Comparison of ENCODE assay signal across 8 cellular contexts in genomic region chr1:1890506-1891348, GRCh38. TPM values are rescaled to one million over a fixed set of nuclear protein-coding genes. Genes with fewer than 3 reads are reported as not detected.
A peak's percentile ranks its signal among the peaks of the same experiment; 100 is the strongest.
DNase-seq lines count a peak whose midpoint lies in the region; ATAC-seq and TF ChIP-seq lines count a peak whose summit lies in the region.

Gene GNB1, minus strand, starts transcription at chr1:1891087. Its CDS starts 65,634 bp downstream, at chr1:1825453.

- POLR2A ChIA-PET in naive thymus-derived CD8-positive, alpha-beta T cell (lab: Charles Lee) = interaction anchor here (1.2 to 2.3 kb wide), 8 partner anchors 11 to 260 kb away, joined by 4 to 25 read pairs (median 7); no protein-coding TSS in a partner anchor

- H3K9ac ChIP-seq in fibroblast of lung (ENCODE audit: insufficient read depth, low read length) = peak within 1 kb of the TSS; percentile 93

- H3K9me3 ChIP-seq in fibroblast of lung (ENCODE audit: control insufficient read depth, insufficient read depth, low read depth, low read length) = no peaks in the 10 kb centered on the region

- H2AFZ ChIP-seq in fibroblast of lung (ENCODE audit: low read length) = peak within 1 kb of the TSS; percentile 83

- H4K20me1 ChIP-seq in fibroblast of lung (ENCODE audit: control insufficient read depth, extremely low read depth, insufficient read depth, low read length) = peaks cover 8% of the 10 kb centered on the region

- peak within 1 kb of the TSS; percentile 89 to 99 (median 96) for H3K27ac Mint-ChIP-seq in naive thymus-derived CD8-positive, alpha-beta T cell
- H3K27ac Mint-ChIP-seq in stimulated activated memory B cell treated with anti-CD40 and anti-IgM and Interleukin-4, amounts not matched to agents 10 μg/mL and 1 μg/mL and 100 μg/mL, for 72 hours = peak within 1 kb of the TSS; percentile 89

- H3K4me3 ChIP-seq in fibroblast of lung (replicated peaks in 1 of 4; ENCODE audit: control extremely low read depth in 1 of 4, insufficient read depth in 1 of 4, low read depth in 3 of 4, low read length in 4 of 4) = peak within 1 kb of the TSS; percentile 67 to 91 (median 80)

- no peak for TF ChIP-seq CTCF in fibroblast of lung (conservative IDR thresholded peaks at IDR 0.05 in 1 of 2, IDR thresholded peaks at IDR 0.05 in 1 of 2; ENCODE audit: low read depth in 1 of 2, low read length in 2 of 2)

- H3K27me3 ChIP-seq in fibroblast of lung (ENCODE audit: control insufficient read depth, insufficient read depth, low read length) = peaks cover 2% of the 10 kb centered on the region

- peaks cover 2% of the 10 kb centered on the region for H3K36me3 ChIP-seq in fibroblast of lung (ENCODE audit: control insufficient read depth, insufficient read depth, low read length)

- peak within 1 kb of the TSS; percentile 80 to 96 (median 93) for H3K4me3 Mint-ChIP-seq in naive thymus-derived CD8-positive, alpha-beta T cell
- H3K4me3 Mint-ChIP-seq in stimulated activated memory B cell treated with anti-CD40 and anti-IgM and Interleukin-4, amounts not matched to agents 10 μg/mL and 1 μg/mL and 100 μg/mL, for 72 hours = peak within 1 kb of the TSS; percentile 93

- H3K9me3 Mint-ChIP-seq in naive thymus-derived CD8-positive, alpha-beta T cell = no peaks in the 10 kb centered on the region
- H3K9me3 Mint-ChIP-seq in stimulated activated memory B cell treated with anti-CD40 and anti-IgM and Interleukin-4, amounts not matched to agents 10 μg/mL and 1 μg/mL and 100 μg/mL, for 72 hours = no peaks in the 10 kb centered on the region

- no peaks in the 10 kb centered on the region for H3K27me3 Mint-ChIP-seq in naive thymus-derived CD8-positive, alpha-beta T cell
- no peaks in the 10 kb centered on the region for H3K27me3 Mint-ChIP-seq in stimulated activated memory B cell treated with anti-CD40 and anti-IgM and Interleukin-4, amounts not matched to agents 10 μg/mL and 1 μg/mL and 100 μg/mL, for 72 hours

- H3K36me3 Mint-ChIP-seq in naive thymus-derived CD8-positive, alpha-beta T cell = peaks cover 0 to 7% (median 1%) of the 10 kb centered on the region in 3 donors
- H3K36me3 Mint-ChIP-seq in stimulated activated memory B cell treated with anti-CD40 and anti-IgM and Interleukin-4, amounts not matched to agents 10 μg/mL and 1 μg/mL and 100 μg/mL, for 72 hours = no peaks in the 10 kb centered on the region

- ATAC-seq in GM21528 (IDR thresholded peaks at IDR 0.05; ENCODE audit: low FRiP score, unreplicated experiment) = peak; percentile 70
- peak; percentile 61 to 73 for ATAC-seq in naive thymus-derived CD8-positive, alpha-beta T cell
- peak; percentile 85 for ATAC-seq in stimulated activated memory B cell treated with anti-CD40 and anti-IgM and Interleukin-4, amounts not matched to agents 10 μg/mL and 1 μg/mL and 100 μg/mL, for 72 hours

- H3K27ac ChIP-seq in fibroblast of lung (ENCODE audit: insufficient read depth, low read length) = peak within 1 kb of the TSS; percentile 93

- H3K4me2 ChIP-seq in fibroblast of lung (ENCODE audit: extremely low read depth, insufficient read depth, low read length) = peak within 1 kb of the TSS; percentile 99

- no peak; the same call in 1 of the 2 replicates for TF ChIP-seq EP300 in Ishikawa (IDR thresholded peaks at IDR 0.05; ENCODE audit: borderline replicate concordance)

- no peak for TF ChIP-seq RAD21 in Ishikawa (IDR thresholded peaks at IDR 0.05; ENCODE audit: low read depth)

- peaks cover 51% of the 10 kb centered on the region for H3K79me2 ChIP-seq in fibroblast of lung (ENCODE audit: control insufficient read depth, insufficient read depth, low read length)

- DNase-seq in DMS153 (lab: John Stamatoyannopoulos, UW) = peak; percentile 90
- peak; percentile 90 for DNase-seq in RPMI7951 (ENCODE audit: low read depth)
- peak; percentile 75 to 86 for DNase-seq in activated T-helper 1 cell treated with anti-CD3 and anti-CD28 coated beads, Interleukin-2, amount 50 U/mL, for 16 hours (ENCODE audit: low read depth in 1 of 2, low spot score in 1 of 2)
- peak; percentile 82 to 84 for DNase-seq in fibroblast of lung (ENCODE audit: low read depth in 2 of 2)
- peak; percentile 79 to 94 (median 89) for DNase-seq in naive thymus-derived CD8-positive, alpha-beta T cell

- peaks cover 31 to 72% (median 67%) of the 10 kb centered on the region in 4 donors for H3K4me1 Mint-ChIP-seq in naive thymus-derived CD8-positive, alpha-beta T cell
- peaks cover 70% of the 10 kb centered on the region for H3K4me1 Mint-ChIP-seq in stimulated activated memory B cell treated with anti-CD40 and anti-IgM and Interleukin-4, amounts not matched to agents 10 μg/mL and 1 μg/mL and 100 μg/mL, for 72 hours

- peaks cover 12% of the 10 kb centered on the region for H3K4me1 ChIP-seq in fibroblast of lung (ENCODE audit: control insufficient read depth, extremely low read depth, insufficient read depth, low read length)

TF ChIP-seq in Ishikawa, 13 proteins besides CTCF, POLR2A, EP300 and RAD21:
- no peak for TF ChIP-seq NFIC (IDR thresholded peaks at IDR 0.05)
- TF ChIP-seq TEAD4 (IDR thresholded peaks at IDR 0.05) = no peak
- TF ChIP-seq YY1 (IDR thresholded peaks at IDR 0.05; ENCODE audit: low read depth) = peak; percentile 71; the same call in 1 of the 2 replicates
- TF ChIP-seq TCF12 (IDR thresholded peaks at IDR 0.05; ENCODE audit: low read depth) = peak; percentile 38; the same call in 1 of the 2 replicates
- no peak for TF ChIP-seq CEBPB (IDR thresholded peaks at IDR 0.05)
- TF ChIP-seq EGR1 (IDR thresholded peaks at IDR 0.05) = peak; percentile 31; the same call in 1 of the 2 replicates
- TF ChIP-seq USF1 (IDR thresholded peaks at IDR 0.05) = no peak
- TF ChIP-seq TAF1 (IDR thresholded peaks at IDR 0.05; ENCODE audit: low read depth) = peak; percentile 78
- no peak for TF ChIP-seq ZBTB7A (IDR thresholded peaks at IDR 0.05; ENCODE audit: low read depth)
- TF ChIP-seq FOXM1 (IDR thresholded peaks at IDR 0.05; ENCODE audit: borderline replicate concordance, low read depth) = no peak
- TF ChIP-seq CREB1 (IDR thresholded peaks at IDR 0.05; ENCODE audit: low read depth) = peak; percentile 71; the same call in 1 of the 2 replicates
- TF ChIP-seq, protein P1, sequence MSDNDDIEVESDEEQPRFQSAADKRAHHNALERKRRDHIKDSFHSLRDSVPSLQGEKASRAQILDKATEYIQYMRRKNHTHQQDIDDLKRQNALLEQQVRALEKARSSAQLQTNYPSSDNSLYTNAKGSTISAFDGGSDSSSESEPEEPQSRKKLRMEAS (IDR thresholded peaks at IDR 0.05) = peak; percentile 39; the same call in 1 of the 2 replicates
- TF ChIP-seq REST (IDR thresholded peaks at IDR 0.05; ENCODE audit: low read depth) = no peak

RNA-seq across cellular contexts. Expression of gene GNB1, which starts in this region (rescaled TPM):
- 87.6 and 97.9 TPM in 2 replicates for total RNA-seq in RPMI7951 (2014; rRNA removed; shearing (Covaris generic))
- total RNA-seq in fibroblast of lung = 52.1 and 91.3 TPM in 2 replicates
- polyA plus RNA-seq in fibroblast of lung = 485 and 746 TPM in 2 replicates
- polyA plus RNA-seq in fibroblast of lung (2012) = 445 and 517 TPM in 2 replicates
- 949 and 1,023 TPM in 2 replicates for polyA minus RNA-seq in fibroblast of lung (ENCODE audit: low replicate concordance)
- 100 to 1,000 TPM; 231 to 232 TPM for total RNA-seq in naive thymus-derived CD8-positive, alpha-beta T cell
- 100 to 1,000 TPM in 2 of 3 donors, 10 to 100 TPM in 1; 45.9 to 107 (median 105) TPM for polyA plus RNA-seq in naive thymus-derived CD8-positive, alpha-beta T cell

Comparison
In these comparisons a context has a peak if more than half of its experiments do, and no peak if none do; other contexts are left out.
1. Peak in every context shown above with its lines: DNase-seq, ATAC-seq, H3K4me3 ChIP-seq and H3K27ac ChIP-seq.